Comparison of ENCODE assay signal across 28 cellular contexts in genomic region chr11:69306821-69307220, GRCh38. TPM values are rescaled to one million over a fixed set of nuclear protein-coding genes. Genes with fewer than 3 reads are reported as not detected.
"Had no signal": no experiment of that assay in that cellular context is flagged by ENCODE, and none has a peak within 500 bp of the region (broad histone marks: within the 10 kb centered on the region; RNA-seq: fewer than 3 reads in every experiment).

No MANE protein-coding gene starts in this region.

- H3K9me3 ChIP-seq: Peyer's patch, SJSA1 had no signal

- ATAC-seq: activated T-helper 17 cell treated with anti-CD3 and anti-CD28 coated beads, Interleukin-2, amount 50 U/mL, for 72 hours; K562; SK-N-SH treated with all-trans-retinoic acid at 6 μM for 48 hours had no signal

- H3K4me3 Mint-ChIP-seq: activated B cell treated with CpG ODN at 0.5 μM for 24 hours; activated CD4-positive, alpha-beta T cell treated with anti-CD3 and anti-CD28 coated beads, Interleukin-2, amount 10 ng/mL, durations not matched to agents 24 days and 14 days; activated naive CD4-positive, alpha-beta T cell treated with anti-CD3 and anti-CD28 coated beads, Interleukin-2, amount 50 U/mL, for 24 hours; activated T-helper 17 cell treated with anti-CD3 and anti-CD28 coated beads, Interleukin-2, amount 50 U/mL, for 72 hours; T-helper 1 cell treated with Interleukin-12 subunit alpha and Interleukin-12 subunit beta and Interleukin-4 antibody, amounts not matched to agents 30 μg/mL and 1 μg/mL, for 36 hours had no signal

- H3K27ac Mint-ChIP-seq: activated B cell treated with CpG ODN at 0.5 μM for 24 hours; activated CD4-positive, alpha-beta T cell treated with anti-CD3 and anti-CD28 coated beads, Interleukin-2, amount 10 ng/mL, durations not matched to agents 24 days and 14 days; activated naive CD4-positive, alpha-beta T cell treated with anti-CD3 and anti-CD28 coated beads, Interleukin-2, amount 50 U/mL, for 24 hours; activated T-helper 17 cell treated with anti-CD3 and anti-CD28 coated beads, Interleukin-2, amount 50 U/mL, for 72 hours; T-helper 1 cell treated with Interleukin-12 subunit alpha and Interleukin-12 subunit beta and Interleukin-4 antibody, amounts not matched to agents 30 μg/mL and 1 μg/mL, for 36 hours had no signal

- DNase-seq: activated B cell treated with CpG ODN at 0.5 μM for 24 hours; activated CD4-positive, alpha-beta T cell treated with anti-CD3 and anti-CD28 coated beads for 1 hour; activated CD4-positive, alpha-beta T cell treated with anti-CD3 and anti-CD28 coated beads, Interleukin-2, amount 10 ng/mL, durations not matched to agents 24 days and 14 days; activated CD4-positive, alpha-beta T cell treated with anti-CD3 and anti-CD28 coated beads, Interleukin-2, amount 50 U/mL, for 48 hours; activated CD8-positive, alpha-beta memory T cell treated with anti-CD3 and anti-CD28 coated beads for 24 hours; activated naive CD4-positive, alpha-beta T cell; activated T-cell treated with anti-CD3 and anti-CD28 coated beads, Interleukin-2, amount 50 U/mL, for 48 hours; aorta; central memory CD4-positive, alpha-beta T cell; Kasumi-1; NCI-H1105 treated with DMSO at 0.1 percent for 48 hours; NCI-H1436 treated with DMSO at 0.1 percent for 48 hours; NCI-H187; NCI-H2081; NCI-H510A treated with DMSO at 0.1 percent for 48 hours; NCI-H69; NK-92 treated with Interleukin-12 subunit alpha and Interleukin-12 subunit beta, amount 100 ng/mL, for 24 hours; OCI-M1; Peyer's patch; SHP77; T-helper 9 cell had no signal

- H3K36me3 Mint-ChIP-seq: activated naive CD4-positive, alpha-beta T cell treated with anti-CD3 and anti-CD28 coated beads, Interleukin-2, amount 50 U/mL, for 24 hours had no signal

- H3K4me3 ChIP-seq: K562, Peyer's patch, SJSA1 had no signal

- H3K9me3 Mint-ChIP-seq: activated B cell treated with CpG ODN at 0.5 μM for 24 hours; activated CD4-positive, alpha-beta T cell treated with anti-CD3 and anti-CD28 coated beads, Interleukin-2, amount 10 ng/mL, durations not matched to agents 24 days and 14 days; activated naive CD4-positive, alpha-beta T cell treated with anti-CD3 and anti-CD28 coated beads, Interleukin-2, amount 50 U/mL, for 24 hours; activated T-helper 17 cell treated with anti-CD3 and anti-CD28 coated beads, Interleukin-2, amount 50 U/mL, for 72 hours; T-helper 1 cell treated with Interleukin-12 subunit alpha and Interleukin-12 subunit beta and Interleukin-4 antibody, amounts not matched to agents 30 μg/mL and 1 μg/mL, for 36 hours had no signal

- H3K27me3 ChIP-seq: Peyer's patch, SJSA1 had no signal

- H3K27ac ChIP-seq: Peyer's patch, RWPE1, SJSA1 had no signal

- H3K27me3 Mint-ChIP-seq: activated B cell treated with CpG ODN at 0.5 μM for 24 hours; activated CD4-positive, alpha-beta T cell treated with anti-CD3 and anti-CD28 coated beads, Interleukin-2, amount 10 ng/mL, durations not matched to agents 24 days and 14 days; activated naive CD4-positive, alpha-beta T cell treated with anti-CD3 and anti-CD28 coated beads, Interleukin-2, amount 50 U/mL, for 24 hours; activated T-helper 17 cell treated with anti-CD3 and anti-CD28 coated beads, Interleukin-2, amount 50 U/mL, for 72 hours had no signal

- H3K36me3 ChIP-seq: Peyer's patch had no signal

RNA-seq across cellular contexts. Expression of gene MYEOV, which starts 12.9 kb away (rescaled TPM):
- polyA plus RNA-seq: aorta had no signal
